In genomic region chr3:170910542-170910941, GRCh38 we compare ENCODE assay signal across 18 cellular contexts. TPM values are rescaled to one million over a fixed set of nuclear protein-coding genes. Genes with fewer than 3 reads are reported as not detected.
DNase-seq lines count a peak whose midpoint lies in the region; ATAC-seq, FAIRE-seq and TF ChIP-seq lines count a peak whose summit lies in the region.
"Had no signal": no experiment of that assay in that cellular context is flagged by ENCODE, and none has a peak within 500 bp of the region (broad histone marks: within the 10 kb centered on the region; RNA-seq: fewer than 3 reads in every experiment).

No MANE protein-coding gene starts in this region.

- peaks cover 0 to 2% (median 0%) of the 10 kb centered on the region in 3 donors for H3K36me3 Mint-ChIP-seq in CD8-positive, alpha-beta memory T cell
- no peaks in the 10 kb centered on the region for H3K36me3 Mint-ChIP-seq in nephron (ENCODE audit: low read depth)

- peaks cover 12 to 16% (median 15%) of the 10 kb centered on the region in 5 donors for H3K9me3 Mint-ChIP-seq in CD8-positive, alpha-beta memory T cell
- H3K9me3 Mint-ChIP-seq in nephron, result peaks cover 23% of the 10 kb centered on the region

- no peaks in the 10 kb centered on the region for H3K36me3 ChIP-seq in CD8-positive, alpha-beta memory T cell (ENCODE audit: insufficient read depth, low read length)
- H3K36me3 ChIP-seq in bronchial epithelial cell (ENCODE audit: control insufficient read depth, insufficient read depth, low read length), result no peaks in the 10 kb centered on the region
- H3K36me3 ChIP-seq: SJSA1 had no signal

- no peak overlapping the region for H3K27ac ChIP-seq in CD8-positive, alpha-beta memory T cell (ENCODE audit: low read depth, low read length)
- H3K27ac ChIP-seq: HL-60, SJSA1 had no signal

- no peaks in the 10 kb centered on the region for H3K27me3 ChIP-seq in CD8-positive, alpha-beta memory T cell (ENCODE audit: insufficient read depth, low read length, poor library complexity, severe bottlenecking)
- H3K27me3 ChIP-seq in bronchial epithelial cell (ENCODE audit: control insufficient read depth, insufficient read depth, low read length), result no peaks in the 10 kb centered on the region
- H3K27me3 ChIP-seq: SJSA1 had no signal

- TF ChIP-seq CTCF in bronchial epithelial cell (IDR thresholded peaks at IDR 0.05; ENCODE audit: insufficient read depth, low read length, severe bottlenecking) (no peak), nephron (IDR thresholded peaks at IDR 0.05; ENCODE audit: unreplicated experiment in 3 of 3) (no peak)

- no peak for DNase-seq in CD8-positive, alpha-beta memory T cell
- DNase-seq in HT1080 (ENCODE audit: low read depth) (peak; percentile 68), bronchial epithelial cell (ENCODE audit: low read depth) (peak; percentile 38), cerebellar nuclear complex (lab: John Stamatoyannopoulos, UW) (no peak), SK-N-DZ (ENCODE audit: low spot score) (no peak)
- DNase-seq: NCI-H1436; NCI-H2029; NCI-H2171; NCI-H446; NCI-H69; NK-92 treated with Interleukin-12 subunit alpha and Interleukin-12 subunit beta, amount 100 ng/mL, for 24 hours; SW 1271 had no signal

- H3K4me1 ChIP-seq in CD8-positive, alpha-beta memory T cell (ENCODE audit: insufficient read depth, low read length), result peaks cover 13% of the 10 kb centered on the region

- H3K27ac Mint-ChIP-seq in CD8-positive, alpha-beta memory T cell, result peak overlapping the region in 5 of 8 donors; percentile 2 to 50 (median 23)
- H3K27ac Mint-ChIP-seq in nephron, result no peak overlapping the region

- H3K9me3 ChIP-seq in CD8-positive, alpha-beta memory T cell (ENCODE audit: low read length), result peaks cover 10% of the 10 kb centered on the region

- ATAC-seq in GM18861 (IDR thresholded peaks at IDR 0.05; ENCODE audit: unreplicated experiment) (no peak), HG03095 (IDR thresholded peaks at IDR 0.05; ENCODE audit: unreplicated experiment) (no peak)

- no peak for FAIRE-seq in bronchial epithelial cell (lab: Jason Lieb, UNC)
- FAIRE-seq: H1 had no signal

- peaks cover 0 to 1% of the 10 kb centered on the region in 2 donors for H3K27me3 Mint-ChIP-seq in CD8-positive, alpha-beta memory T cell
- H3K27me3 Mint-ChIP-seq in nephron (ENCODE audit: low read depth), result peaks cover 12% of the 10 kb centered on the region

- POLR2A ChIA-PET in CD8-positive, alpha-beta memory T cell (lab: Charles Lee), result interaction anchor here (0.6 kb wide), 1 partner anchor 87 kb away, joined by 4 read pairs; no protein-coding TSS in a partner anchor

- CTCF ChIA-PET in CD8-positive, alpha-beta memory T cell (lab: Charles Lee), result no interaction called here

- H3K4me1 Mint-ChIP-seq in CD8-positive, alpha-beta memory T cell, result peaks cover 18 to 33% (median 28%) of the 10 kb centered on the region in 3 donors
- H3K4me1 Mint-ChIP-seq in nephron, result peaks cover 13% of the 10 kb centered on the region

- peak overlapping the region in 2 of 7 donors; percentile 14 to 29 for H3K4me3 Mint-ChIP-seq in CD8-positive, alpha-beta memory T cell
- peak overlapping the region; percentile 11 to 66 (median 31) for H3K4me3 Mint-ChIP-seq in nephron

- H3K4me3 ChIP-seq in CD8-positive, alpha-beta memory T cell (ENCODE audit: low read length), result no peak overlapping the region
- H3K4me3 ChIP-seq in bronchial epithelial cell (ENCODE audit: low read depth, low read length), result no peak overlapping the region
- H3K4me3 ChIP-seq: SJSA1 had no signal

RNA-seq across cellular contexts. Expression of gene EIF5A2, which starts 2.1 kb away (rescaled TPM):
- total RNA-seq in CD8-positive, alpha-beta memory T cell, result 10 to 100 TPM; 10.8 to 12.4 TPM
- polyA plus RNA-seq in CD8-positive, alpha-beta memory T cell, result 18.6 TPM
- total RNA-seq in HT1080 (2014; rRNA removed; shearing (Covaris generic)), result 30.6 and 33.3 TPM in 2 replicates
- polyA plus RNA-seq in HT1080 (2015; cell fraction: cytosol; rRNA removed), result 16.5 and 27.7 TPM in 2 replicates
- 9.9 and 13.2 TPM in 2 replicates for polyA plus RNA-seq in HT1080 (2015; cell fraction: nucleus; rRNA removed)
- total RNA-seq in bronchial epithelial cell, result 9.5 and 15.2 TPM in 2 replicates
- polyA plus RNA-seq in SK-N-DZ (2014; cell fraction: cytosol; rRNA removed), result 2.9 and 5.5 TPM in 2 replicates
- polyA plus RNA-seq in SK-N-DZ (2014; cell fraction: nucleus; rRNA removed), result 1.6 and 5.9 TPM in 2 replicates

RNA-seq across cellular contexts. Expression of gene RPL22L1, which starts 40.5 kb away (rescaled TPM):
- total RNA-seq in CD8-positive, alpha-beta memory T cell, result 100 to 1,000 TPM; 217 to 228 TPM
- 42.9 TPM for polyA plus RNA-seq in CD8-positive, alpha-beta memory T cell
- 337 and 467 TPM in 2 replicates for total RNA-seq in HT1080 (2014; rRNA removed; shearing (Covaris generic))
- polyA plus RNA-seq in HT1080 (2015; cell fraction: cytosol; rRNA removed), result 1,775 and 1,800 TPM in 2 replicates
- polyA plus RNA-seq in HT1080 (2015; cell fraction: nucleus; rRNA removed), result 643 and 722 TPM in 2 replicates
- 71.3 and 116 TPM in 2 replicates for total RNA-seq in bronchial epithelial cell
- polyA plus RNA-seq in SK-N-DZ (2014; cell fraction: cytosol; rRNA removed), result 288 and 306 TPM in 2 replicates
- 316 and 423 TPM in 2 replicates for polyA plus RNA-seq in SK-N-DZ (2014; cell fraction: nucleus; rRNA removed)

Comparison
In these comparisons a context has a peak if more than half of its experiments do, and no peak if none do; other contexts are left out.
1. DNase-seq: peak in HT1080 (single experiment) and bronchial epithelial cell (single experiment); none in CD8-positive, alpha-beta memory T cell (0 of 5), cerebellar nuclear complex (0 of 2) and SK-N-DZ (single experiment).
2. H3K27ac Mint-ChIP-seq: peak in CD8-positive, alpha-beta memory T cell (5 of 8); none in nephron (0 of 3).